Comparison of ENCODE assay signal across 8 cellular contexts in genomic region chr5:148998174-148998797, GRCh38.
DNase-seq lines count a peak whose midpoint lies in the region; ATAC-seq, FAIRE-seq and TF ChIP-seq lines count a peak whose summit lies in the region.

No MANE protein-coding gene starts in this region.

- TF ChIP-seq RAD21 in Ishikawa (IDR thresholded peaks at IDR 0.05; ENCODE audit: low read depth) = peak; percentile 81

- no peaks in the 10 kb centered on the region for H3K36me3 Mint-ChIP-seq in Caco-2 (ENCODE audit: insufficient read depth, unreplicated experiment)
- no peaks in the 10 kb centered on the region for H3K36me3 Mint-ChIP-seq in nephron (ENCODE audit: low read depth)

- FAIRE-seq in H54 (lab: Jason Lieb, UNC) = no peak

- H3K27me3 ChIP-seq in Caco-2 (replicated peaks; ENCODE audit: control insufficient read depth, insufficient read depth, low read length) (no peaks in the 10 kb centered on the region), SJCRH30 (no peaks in the 10 kb centered on the region)

- H3K4me1 Mint-ChIP-seq in Caco-2 (ENCODE audit: low read depth, unreplicated experiment) (peaks cover 9% of the 10 kb centered on the region), nephron (peaks cover 26% of the 10 kb centered on the region)

- H3K27ac Mint-ChIP-seq in Caco-2 (ENCODE audit: unreplicated experiment) = no peak overlapping the region
- no peak overlapping the region for H3K27ac Mint-ChIP-seq in nephron

- H3K9me3 Mint-ChIP-seq in Caco-2 (ENCODE audit: unreplicated experiment) = no peaks in the 10 kb centered on the region
- no peaks in the 10 kb centered on the region for H3K9me3 Mint-ChIP-seq in nephron

- no peaks in the 10 kb centered on the region for H3K27me3 Mint-ChIP-seq in Caco-2 (ENCODE audit: insufficient read depth, unreplicated experiment)
- H3K27me3 Mint-ChIP-seq in nephron (ENCODE audit: low read depth) = peaks cover 19% of the 10 kb centered on the region

- H3K9me3 ChIP-seq in Caco-2 = no peaks in the 10 kb centered on the region
- no peaks in the 10 kb centered on the region for H3K9me3 ChIP-seq in SJCRH30 (replicated peaks)

- H3K4me3 ChIP-seq in Caco-2 (ENCODE audit: low read depth, low read length) (no peak overlapping the region), SJCRH30 (no peak overlapping the region), epithelial cell of proximal tubule (ENCODE audit: low read depth, low read length) (no peak overlapping the region)

- H3K4me1 ChIP-seq in Caco-2 (peaks cover 22% of the 10 kb centered on the region), SJCRH30 (peaks cover 51% of the 10 kb centered on the region)

- ATAC-seq in GM18858 (IDR thresholded peaks at IDR 0.05; ENCODE audit: unreplicated experiment) = peak; percentile 54

- DNase-seq in Caco-2 (peak in 1 of 2 experiments; percentile 36), SJCRH30 (peak; percentile 45 to 80), epithelial cell of proximal tubule (ENCODE audit: low read depth) (no peak), H54 (ENCODE audit: insufficient read length, low spot score) (no peak), ureter (ENCODE audit: low spot score) (no peak)

- H3K36me3 ChIP-seq in Caco-2 (ENCODE audit: control insufficient read depth, insufficient read depth, low read length) (no peaks in the 10 kb centered on the region), SJCRH30 (no peaks in the 10 kb centered on the region)

- H3K27ac ChIP-seq in SJCRH30 = no peak overlapping the region

- intact Hi-C loops in Caco-2 (cut with micrococcal nuclease; ENCODE audit: unreplicated experiment) = loop anchor here (1.0 kb wide), 3 partner anchors 37 to 257 kb away; no protein-coding TSS in a partner anchor

- H3K4me3 Mint-ChIP-seq in Caco-2 (ENCODE audit: unreplicated experiment) (no peak overlapping the region), nephron (no peak overlapping the region)

- TF ChIP-seq EP300 in Ishikawa (IDR thresholded peaks at IDR 0.05; ENCODE audit: borderline replicate concordance) = no peak

- TF ChIP-seq POLR2A in H54 (IDR thresholded peaks at IDR 0.05; ENCODE audit: low read depth, low read length) = no peak

- BruUV-seq in Caco-2 (replicated peaks; lab: Mats Ljungman, UMichigan) = no TSS peak

- POLR2A ChIA-PET in Caco-2 (lab: Charles Lee) = no interaction called here

- TF ChIP-seq CTCF in Caco-2 (IDR thresholded peaks at IDR 0.05; ENCODE audit: insufficient read depth in 1 of 2, low read depth in 1 of 2, low read length in 1 of 2, severe bottlenecking in 1 of 2, unreplicated experiment in 1 of 2) (peak; percentile 53), epithelial cell of proximal tubule (conservative IDR thresholded peaks at IDR 0.05; ENCODE audit: low read depth, low read length) (peak; percentile 73), nephron (IDR thresholded peaks at IDR 0.05; ENCODE audit: unreplicated experiment in 3 of 3) (peak; percentile 42 to 57 (median 54))

- CTCF ChIA-PET in Caco-2 (lab: Charles Lee) = interaction anchor here (2.0 kb wide), 1 partner anchor 116 kb away, joined by 6 read pairs; no protein-coding TSS in a partner anchor

TF ChIP-seq in Ishikawa, 13 proteins besides CTCF, POLR2A, EP300 and RAD21:
- TF ChIP-seq MAX (IDR thresholded peaks at IDR 0.05) (peak; percentile 27; the same call in 1 of the 2 replicates), TCF12 (IDR thresholded peaks at IDR 0.05; ENCODE audit: low read depth) (no peak), YY1 (IDR thresholded peaks at IDR 0.05; ENCODE audit: low read depth) (no peak), USF1 (IDR thresholded peaks at IDR 0.05) (peak; percentile 67), TEAD4 (IDR thresholded peaks at IDR 0.05) (no peak)

Comparison
In these comparisons a context has a peak if more than half of its experiments do, and no peak if none do; other contexts are left out.
1. DNase-seq: peak in SJCRH30 (2 of 2); none in epithelial cell of proximal tubule (single experiment), H54 (single experiment) and ureter (single experiment).
2. Peak in every context shown above with its lines, with median percentiles within 50 percentile points of each other: CTCF ChIP-seq.